Comparison of ENCODE assay signal across 8 cellular contexts in genomic region chr20:45987108-45987780, GRCh38. TPM values are rescaled to one million over a fixed set of nuclear protein-coding genes. Genes with fewer than 3 reads are reported as not detected.
A peak's percentile ranks its signal among the peaks of the same experiment; 100 is the strongest.
DNase-seq lines count a peak whose midpoint lies in the region; ATAC-seq and TF ChIP-seq lines count a peak whose summit lies in the region.

No MANE protein-coding gene starts in this region.

- intact Hi-C loops in transverse colon (cut with DNase I; ENCODE audit: low total_unique reads), result no loop called here

- H3K4me2 ChIP-seq in osteoblast (ENCODE audit: insufficient read depth, low read length), result no peak overlapping the region

- no peaks in the 10 kb centered on the region for H4K20me1 ChIP-seq in osteoblast (ENCODE audit: insufficient read depth, low read length)

- H3K36me3 ChIP-seq in RWPE2 (ENCODE audit: low read depth), result no peaks in the 10 kb centered on the region
- H3K36me3 ChIP-seq in osteoblast (ENCODE audit: insufficient read depth, low read length), result no peaks in the 10 kb centered on the region
- no peaks in the 10 kb centered on the region for H3K36me3 ChIP-seq in transverse colon

- in situ Hi-C loops in transverse colon (cut with MboI; ENCODE audit: low pct_ligation_motif_present in 1 of 4, low pct_unique_long_range_greater_than_20kb in 1 of 4, low sequenced_read_pairs in 3 of 4), result no loop called here

- H3K4me1 ChIP-seq in RWPE2 (ENCODE audit: insufficient read depth, poor library complexity, severe bottlenecking) (no peaks in the 10 kb centered on the region), osteoblast (ENCODE audit: insufficient read depth, low read length) (no peaks in the 10 kb centered on the region), transverse colon (no peaks in the 10 kb centered on the region)

- DNase-seq in DMS114 treated with DMSO at 0.1 percent for 48 hours (lab: John Stamatoyannopoulos, UW; ENCODE audit: unreplicated experiment) (peak; percentile 36), HT1080 (ENCODE audit: low read depth) (peak; percentile 79), RWPE2 (ENCODE audit: low spot score) (peak; percentile 97), fibroblast of the conjunctiva (ENCODE audit: low read depth) (peak; percentile 26), osteoblast (ENCODE audit: insufficient read length, low spot score, missing footprints) (peak; percentile 91), transverse colon (peak; percentile 78)
- DNase-seq in activated T-helper 1 cell treated with anti-CD3 and anti-CD28 coated beads, Interleukin-2, amount 50 U/mL, for 16 hours (ENCODE audit: low read depth in 1 of 2, low spot score in 1 of 2), result peak; percentile 57 to 62

- H3K79me2 ChIP-seq in osteoblast (ENCODE audit: insufficient read depth, low read length), result no peaks in the 10 kb centered on the region

- 11 to 29% methylated on average over 3 to 15 of the region's 16 CpGs for WGBS in transverse colon (ENCODE audit: low coverage in 1 of 2), 2 donors

- TF ChIP-seq EP300 in transverse colon (IDR thresholded peaks at IDR 0.05; ENCODE audit: low read depth), result no peak

- ATAC-seq in RWPE2 (ENCODE audit: low read depth) (peak; percentile 94), GM19455 (IDR thresholded peaks at IDR 0.05; ENCODE audit: unreplicated experiment) (no peak)

- H3K9me3 ChIP-seq in RWPE2 (ENCODE audit: severe bottlenecking), result no peaks in the 10 kb centered on the region
- no peaks in the 10 kb centered on the region for H3K9me3 ChIP-seq in osteoblast (ENCODE audit: low read depth, low read length)
- H3K9me3 ChIP-seq in transverse colon, result no peaks in the 10 kb centered on the region

- TF ChIP-seq CTCF in RWPE2 (IDR thresholded peaks at IDR 0.05; ENCODE audit: poor library complexity, severe bottlenecking) (peak; percentile 100), osteoblast (IDR thresholded peaks at IDR 0.05; ENCODE audit: extremely low read depth, low read depth, low read length) (peak; percentile 81), transverse colon (IDR thresholded peaks at IDR 0.05) (peak; percentile 57 to 81 (median 77))

- no peak overlapping the region for H3K4me3 ChIP-seq in RWPE2 (ENCODE audit: severe bottlenecking)
- H3K4me3 ChIP-seq in osteoblast (ENCODE audit: insufficient read depth, low read length), result no peak overlapping the region
- H3K4me3 ChIP-seq in transverse colon, result no peak overlapping the region

- H2AFZ ChIP-seq in osteoblast (ENCODE audit: low read length), result no peak overlapping the region

- H3K27ac ChIP-seq in RWPE2 (ENCODE audit: poor library complexity, severe bottlenecking) (no peak overlapping the region), osteoblast (ENCODE audit: low read depth, low read length) (no peak overlapping the region), transverse colon (no peak overlapping the region)

- H3K27me3 ChIP-seq in RWPE2 (ENCODE audit: insufficient read depth, poor library complexity, severe bottlenecking) (no peaks in the 10 kb centered on the region), osteoblast (ENCODE audit: insufficient read depth, low read length) (no peaks in the 10 kb centered on the region), transverse colon (peaks cover 32% of the 10 kb centered on the region)

- TF ChIP-seq POLR2A in transverse colon (IDR thresholded peaks at IDR 0.05), result no peak

RNA-seq across cellular contexts. Expression of gene ZNF335, which starts 15.2 kb away (rescaled TPM):
- total RNA-seq in HT1080 (2014; rRNA removed; shearing (Covaris generic)), result 13.6 and 18.0 TPM in 2 replicates
- 10.1 and 10.5 TPM in 2 replicates for polyA plus RNA-seq in HT1080 (2015; cell fraction: cytosol; rRNA removed)
- polyA plus RNA-seq in HT1080 (2015; cell fraction: nucleus; rRNA removed), result 35.0 and 42.8 TPM in 2 replicates
- 18.3 and 20.3 TPM in 2 replicates for total RNA-seq in osteoblast
- 10 to 100 TPM; 27.0 to 80.0 (median 32.4) TPM for total RNA-seq in transverse colon

RNA-seq across cellular contexts. Expression of gene MMP9, which starts 21.5 kb away (rescaled TPM):
- total RNA-seq in HT1080 (2014; rRNA removed; shearing (Covaris generic)), result 19.4 and 24.4 TPM in 2 replicates
- 0.06 and 0.11 TPM in 2 replicates for polyA plus RNA-seq in HT1080 (2015; cell fraction: cytosol; rRNA removed)
- polyA plus RNA-seq in HT1080 (2015; cell fraction: nucleus; rRNA removed), result 0.79 and 0.94 TPM in 2 replicates
- total RNA-seq in osteoblast (0.29 and 2.5 TPM in 2 replicates), transverse colon (1 to 10 TPM in 1 of 4 donors, not detected in 3; 3.8 TPM)

RNA-seq across cellular contexts. Expression of gene SLC12A5, which starts 41.8 kb away (rescaled TPM):
- total RNA-seq in HT1080 (2014; rRNA removed; shearing (Covaris generic)), result 1.3 and 5.1 TPM in 2 replicates
- polyA plus RNA-seq in HT1080 (2015; cell fraction: cytosol; rRNA removed), result 3.2 and 4.1 TPM in 2 replicates
- 0.12 and 1.5 TPM in 2 replicates for polyA plus RNA-seq in HT1080 (2015; cell fraction: nucleus; rRNA removed)
- total RNA-seq in osteoblast (under 0.01 TPM in 2 replicates), transverse colon (not detected)

RNA-seq across cellular contexts. Expression of gene PCIF1, which starts 52.8 kb away (rescaled TPM):
- 12.4 and 17.7 TPM in 2 replicates for total RNA-seq in HT1080 (2014; rRNA removed; shearing (Covaris generic))
- 32.3 and 36.5 TPM in 2 replicates for polyA plus RNA-seq in HT1080 (2015; cell fraction: cytosol; rRNA removed)
- 25.4 and 27.3 TPM in 2 replicates for polyA plus RNA-seq in HT1080 (2015; cell fraction: nucleus; rRNA removed)
- 12.7 and 14.4 TPM in 2 replicates for total RNA-seq in osteoblast
- 10 to 100 TPM; 23.5 to 52.0 (median 32.0) TPM for total RNA-seq in transverse colon

Comparison
In these comparisons a context has a peak if more than half of its experiments do, and no peak if none do; other contexts are left out.
1. DNase-seq: peak in every context shown above with its lines; median percentile 97 in RWPE2; 91 in osteoblast; 79 in HT1080; 78 in transverse colon; 60 in activated T-helper 1 cell treated with anti-CD3 and anti-CD28 coated beads, Interleukin-2, amount 50 U/mL, for 16 hours; 36 in DMS114 treated with DMSO at 0.1 percent for 48 hours; 26 in fibroblast of the conjunctiva.